In the genomic region with DNA sequence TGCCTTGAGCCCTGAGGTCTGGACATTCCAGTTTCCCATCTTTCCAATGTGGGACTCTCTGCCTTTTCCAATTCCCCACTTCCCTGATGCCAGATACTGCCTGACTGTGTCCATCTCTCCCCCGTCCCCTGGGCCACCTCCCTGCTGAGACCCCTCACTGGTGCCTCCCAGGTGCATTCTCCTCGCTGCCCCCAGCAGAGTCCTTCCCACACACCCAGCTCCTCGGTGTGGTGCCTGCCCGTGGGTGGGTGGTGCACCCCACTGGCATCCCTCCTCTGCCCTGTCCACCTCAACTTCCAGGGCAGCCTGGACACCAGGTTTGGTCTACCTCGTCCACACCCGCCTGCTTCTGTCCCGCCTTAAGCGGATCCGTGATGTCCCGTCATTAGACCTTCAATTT, we compare ENCODE assay signal across 30 cellular contexts. TPM values are rescaled to one million over a fixed set of nuclear protein-coding genes. Genes with fewer than 3 reads are reported as not detected.
DNase-seq lines count a peak whose midpoint lies in the region; ATAC-seq and TF ChIP-seq lines count a peak whose summit lies in the region.
"Had no signal": no experiment of that assay in that cellular context is flagged by ENCODE, and none has a peak within 500 bp of the region (broad histone marks: within the 10 kb centered on the region; RNA-seq: fewer than 3 reads in every experiment).

No MANE protein-coding gene starts in this region.

- DNase-seq in esophagus squamous epithelium (lab: John Stamatoyannopoulos, UW) (no peak), neuronal stem cell (ENCODE audit: low spot score) (no peak), thoracic aorta (ENCODE audit: low spot score) (no peak), RKO (ENCODE audit: low spot score) (no peak), head of caudate nucleus (no peak), GM23248 (no peak)
- DNase-seq: C1 segment of cervical spinal cord; CD4-positive, alpha-beta memory T cell; COR-L47; DMS53; H9; NCI-H1048; NCI-H1417; NCI-H1694; NCI-H2081; NCI-H2227 treated with DMSO at 0.1 percent for 48 hours; NCI-H526 treated with DMSO at 0.1 percent for 48 hours; PC-9; Right ventricle myocardium superior; RPMI8226 had no signal

- H3K27ac ChIP-seq in esophagus squamous epithelium (peak overlapping the region in 3 of 4 donors; percentile 48 to 77 (median 55)), neuronal stem cell (replicated peaks; ENCODE audit: low read length) (no peak overlapping the region), thoracic aorta (peak overlapping the region; percentile 42 to 74), GM23248 (no peak overlapping the region)
- H3K27ac ChIP-seq: HL-60, KMS-11, PC-9, SJSA1 had no signal

- ATAC-seq in thoracic aorta (ENCODE audit: insufficient number of reproducible peaks, low FRiP score, low read depth) (no peak), HG03095 (IDR thresholded peaks at IDR 0.05; ENCODE audit: unreplicated experiment) (no peak)
- ATAC-seq: GM23338 had no signal

- no peak for TF ChIP-seq POLR2A in esophagus squamous epithelium (IDR thresholded peaks at IDR 0.05)

- no peak for TF ChIP-seq CTCF in esophagus squamous epithelium (IDR thresholded peaks at IDR 0.05)
- no peak for TF ChIP-seq CTCF in thoracic aorta (IDR thresholded peaks at IDR 0.05)

- H3K4me2 ChIP-seq in neuronal stem cell (ENCODE audit: insufficient read depth, low read length, poor library complexity, severe bottlenecking) (no peak overlapping the region), GM23248 (ENCODE audit: unreplicated experiment) (no peak overlapping the region)
- H3K4me2 ChIP-seq: GM23338, KMS-11, PC-9 had no signal

- H2AK5ac ChIP-seq in neuronal stem cell (ENCODE audit: low read depth, low read length) = no peak overlapping the region

- H4K20me1 ChIP-seq in GM23248 (ENCODE audit: insufficient read depth) = no peaks in the 10 kb centered on the region

- H3K36me3 ChIP-seq in esophagus squamous epithelium (no peaks in the 10 kb centered on the region), neuronal stem cell (replicated peaks in 1 of 2; ENCODE audit: control insufficient read depth in 2 of 2, insufficient read depth in 2 of 2, low read length in 2 of 2) (no peaks in the 10 kb centered on the region), thoracic aorta (no peaks in the 10 kb centered on the region), GM23248 (ENCODE audit: low read depth) (no peaks in the 10 kb centered on the region)
- H3K36me3 ChIP-seq: SJSA1 had no signal

- H3K79me2 ChIP-seq in GM23248 (ENCODE audit: insufficient read depth) = no peaks in the 10 kb centered on the region

- no peaks in the 10 kb centered on the region for H3K9me3 ChIP-seq in esophagus squamous epithelium
- H3K9me3 ChIP-seq in neuronal stem cell (replicated peaks in 1 of 2; ENCODE audit: control insufficient read depth in 2 of 2, insufficient read depth in 1 of 2, low read depth in 1 of 2, low read length in 2 of 2) = no peaks in the 10 kb centered on the region
- H3K9me3 ChIP-seq in thoracic aorta = no peaks in the 10 kb centered on the region
- no peaks in the 10 kb centered on the region for H3K9me3 ChIP-seq in GM23248 (ENCODE audit: low read depth)
- H3K9me3 ChIP-seq: SJSA1 had no signal

- H3K9me2 ChIP-seq in GM23248 (ENCODE audit: insufficient read depth) = no peaks in the 10 kb centered on the region

- H2BK12ac ChIP-seq in neuronal stem cell (ENCODE audit: low read length) = no peak overlapping the region

- WGBS in esophagus squamous epithelium, 2 donors = 77 to 78% methylated on average over 9 of the region's 10 CpGs
- WGBS in neuronal stem cell (ENCODE audit: extremely low coverage in 2 of 2, insufficient read length in 2 of 2, insufficient replicate concordance in 1 of 2), 2 donors = no CpG with 5 or more reads among the region's 10 CpGs
- 88 to 90% methylated on average over 10 of the region's 10 CpGs for WGBS in GM23248 (ENCODE audit: low coverage in 1 of 2, low lambda C conversion rate in 2 of 2, missing lambda C conversion rate in 2 of 2), 2 experiments

- H2BK5ac ChIP-seq in neuronal stem cell (ENCODE audit: low read length) = no peak overlapping the region

- intact Hi-C loops in esophagus squamous epithelium (cut with DNase I) (no loop called here), head of caudate nucleus (cut with DNase I) (no loop called here)

- H3K4me1 ChIP-seq in esophagus squamous epithelium = peaks cover 3 to 26% (median 17%) of the 10 kb centered on the region in 3 donors
- peaks cover 14 to 18% of the 10 kb centered on the region in 2 donors for H3K4me1 ChIP-seq in neuronal stem cell (ENCODE audit: control insufficient read depth in 2 of 2, insufficient read depth in 1 of 2, low read depth in 1 of 2, low read length in 2 of 2)
- H3K4me1 ChIP-seq in thoracic aorta (ENCODE audit: control insufficient read depth in 1 of 2, low read depth in 2 of 2) = peaks cover 8 to 42% of the 10 kb centered on the region in 2 donors
- H3K4me1 ChIP-seq in GM23248 (ENCODE audit: insufficient read depth) = peaks cover 4% of the 10 kb centered on the region; the same call in 1 of the 2 replicates

- H4K8ac ChIP-seq in neuronal stem cell (ENCODE audit: low read depth, low read length) = no peak overlapping the region

- no peaks in the 10 kb centered on the region for H3K79me1 ChIP-seq in neuronal stem cell (ENCODE audit: low read depth, low read length)

- H3K23ac ChIP-seq in neuronal stem cell (ENCODE audit: low read depth, low read length, poor library complexity) = peak overlapping the region; percentile 28

- no peaks in the 10 kb centered on the region for H3F3A ChIP-seq in GM23248 (ENCODE audit: insufficient read depth)

- no peak overlapping the region for H2BK120ac ChIP-seq in neuronal stem cell (ENCODE audit: low read depth, low read length)

- H3K9ac ChIP-seq in neuronal stem cell (ENCODE audit: low read depth, low read length, poor library complexity) = no peak overlapping the region
- no peak overlapping the region for H3K9ac ChIP-seq in GM23248
- H3K9ac ChIP-seq: KMS-11 had no signal

- no peak overlapping the region for H3K4ac ChIP-seq in neuronal stem cell (ENCODE audit: low read length)

- no peak overlapping the region for H3K14ac ChIP-seq in neuronal stem cell (ENCODE audit: low read length)

- peak overlapping the region; percentile 69 for H2BK15ac ChIP-seq in neuronal stem cell (ENCODE audit: low read length)

- H2AFZ ChIP-seq in neuronal stem cell (ENCODE audit: low read length) (no peak overlapping the region), GM23248 (no peak overlapping the region)
- H2AFZ ChIP-seq: GM23338, PC-9 had no signal

- no peak overlapping the region for H3K4me3 ChIP-seq in esophagus squamous epithelium
- H3K4me3 ChIP-seq in neuronal stem cell (ENCODE audit: low read length in 2 of 2) = no peak overlapping the region
- no peak overlapping the region for H3K4me3 ChIP-seq in thoracic aorta
- H3K4me3 ChIP-seq in GM23248 = no peak overlapping the region
- H3K4me3 ChIP-seq: GM23338, PC-9, SJSA1 had no signal

- H3K27me3 ChIP-seq in esophagus squamous epithelium (peaks cover 0 to 29% (median 3%) of the 10 kb centered on the region in 4 donors), neuronal stem cell (ENCODE audit: control insufficient read depth in 3 of 3, insufficient read depth in 3 of 3, low read depth in 1 of 3, low read length in 3 of 3) (peaks cover 0 to 27% (median 0%) of the 10 kb centered on the region in 3 experiments), thoracic aorta (replicated peaks; ENCODE audit: insufficient read depth) (no peaks in the 10 kb centered on the region), GM23248 (replicated peaks; ENCODE audit: insufficient read depth) (no peaks in the 10 kb centered on the region)
- H3K27me3 ChIP-seq: SJSA1 had no signal

- no peak overlapping the region for H3K18ac ChIP-seq in neuronal stem cell (ENCODE audit: low read length)

- no peak overlapping the region for H4K91ac ChIP-seq in neuronal stem cell (ENCODE audit: low read depth, low read length, poor library complexity)

- in situ Hi-C loops in GM23248 (cut with MboI) = no loop called here

RNA-seq across cellular contexts. Expression of gene MRGPRF, which starts 4.9 kb away (rescaled TPM):
- total RNA-seq in esophagus squamous epithelium (10 to 100 TPM in 1 of 4 donors, 1 to 10 TPM in 3; 1.3 to 14.3 (median 6.1) TPM), thoracic aorta (100 to 1,000 TPM in 1 of 2 donors, 10 to 100 TPM in 1; 67.5 to 171 TPM)
- 2.2 TPM for polyA plus RNA-seq in neuronal stem cell (2013, experiment 1 of 2)
- 2.0 TPM for polyA plus RNA-seq in neuronal stem cell (2013, experiment 2 of 2)
- total RNA-seq in GM23248 (2014; rRNA removed; shearing (Covaris generic)) = 25.3 and 36.0 TPM in 2 replicates
- 20.7 and 21.2 TPM in 2 replicates for polyA plus RNA-seq in GM23248 (2016; fragmentation: Nextera tagmentation; extraction: Ambion mirVana)
- total RNA-seq: CD4-positive, alpha-beta memory T cell; Daoy; G401; NCI-H460 had no signal
- polyA plus RNA-seq: CD4-positive, alpha-beta memory T cell; IgD-negative memory B cell had no signal

RNA-seq across cellular contexts. Expression of gene TPCN2, which starts 30.8 kb away (rescaled TPM):
- total RNA-seq in esophagus squamous epithelium (10 to 100 TPM in 2 of 4 donors, 1 to 10 TPM in 2; 7.9 to 12.0 (median 9.1) TPM), thoracic aorta (10 to 100 TPM; 34.7 to 38.0 TPM)
- 4.3 TPM for polyA plus RNA-seq in neuronal stem cell (2013, experiment 1 of 2)
- 4.3 TPM for polyA plus RNA-seq in neuronal stem cell (2013, experiment 2 of 2)
- total RNA-seq in GM23248 (2014; rRNA removed; shearing (Covaris generic)) = 7.1 and 10.2 TPM in 2 replicates
- 8.5 and 8.7 TPM in 2 replicates for polyA plus RNA-seq in GM23248 (2016; fragmentation: Nextera tagmentation; extraction: Ambion mirVana)

RNA-seq across cellular contexts. Expression of gene MRGPRD, which starts 37.2 kb away (rescaled TPM):
- total RNA-seq in esophagus squamous epithelium = not detected
- 0.04 TPM for polyA plus RNA-seq in neuronal stem cell (2013, experiment 1 of 2)
- not detected for polyA plus RNA-seq in neuronal stem cell (2013, experiment 2 of 2)
- 1 to 10 TPM in 1 of 2 donors, not detected in 1; 5.0 TPM for total RNA-seq in thoracic aorta
- not detected in 2 replicates for total RNA-seq in GM23248 (2014; rRNA removed; shearing (Covaris generic))
- not detected in 2 replicates for polyA plus RNA-seq in GM23248 (2016; fragmentation: Nextera tagmentation; extraction: Ambion mirVana)
- total RNA-seq: A673; CD4-positive, alpha-beta memory T cell; Daoy; G401; GM23338; H9; NCI-H460; PC-9; Right ventricle myocardium superior; SJSA1 had no signal
- polyA plus RNA-seq: GM23338, IgD-negative memory B cell had no signal

Comparison
In these comparisons a context has a peak if more than half of its experiments do, and no peak if none do; other contexts are left out.
1. H3K27ac ChIP-seq: peak in esophagus squamous epithelium (3 of 4) and thoracic aorta (2 of 2); none in neuronal stem cell (single experiment) and GM23248 (single experiment).